ENCODE assay signal across 8 cellular contexts in the genomic region with DNA sequence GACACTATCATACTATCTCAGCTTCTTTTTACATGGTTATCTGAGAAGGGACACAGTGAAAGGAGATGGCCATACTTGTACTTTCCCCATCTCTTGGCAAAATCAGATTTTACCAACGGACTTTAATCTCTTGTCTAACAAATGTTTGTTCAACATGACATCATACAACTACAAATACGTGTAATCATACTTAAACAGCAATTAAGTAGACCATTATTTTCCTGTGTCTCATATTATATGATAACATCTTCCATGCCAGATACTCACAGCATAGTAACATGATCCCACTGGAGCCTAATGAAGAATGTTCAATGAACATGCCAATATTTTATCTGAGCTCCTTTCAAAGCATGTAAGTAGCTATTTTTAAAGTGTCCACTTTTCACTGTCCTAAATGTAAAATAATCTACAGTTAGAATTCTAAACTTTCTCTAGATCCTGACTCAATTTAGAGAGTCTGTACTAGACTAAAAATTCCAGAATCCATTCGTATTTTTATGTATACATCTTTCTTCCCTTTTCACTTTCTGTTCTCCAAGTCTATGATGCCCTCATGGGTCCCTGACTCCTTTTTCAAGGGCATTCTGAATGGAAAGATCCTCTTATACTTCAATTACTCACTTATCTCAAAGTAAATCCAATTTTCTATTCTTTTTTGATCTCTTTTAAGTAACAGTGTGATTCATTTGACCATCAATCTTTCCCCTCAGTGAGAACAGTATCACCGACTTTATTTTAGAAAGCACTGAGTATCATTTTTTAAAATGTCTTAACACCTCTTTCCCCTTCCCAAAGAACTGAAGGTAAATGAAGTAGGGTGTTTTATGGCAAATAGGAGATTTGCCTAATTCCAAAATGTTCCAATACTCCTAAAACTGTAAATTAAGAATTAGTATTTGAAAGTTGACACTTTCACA.
DNase-seq lines count a peak whose midpoint lies in the region; ATAC-seq and TF ChIP-seq lines count a peak whose summit lies in the region.

No MANE protein-coding gene starts in this region.

- peak overlapping the region; percentile 24 for H3K27ac ChIP-seq in cardiac muscle cell

- no peaks in the 10 kb centered on the region for H3K36me3 ChIP-seq in cardiac muscle cell

- H3K4me3 Mint-ChIP-seq in activated CD8-positive, alpha-beta memory T cell treated with anti-CD3 and anti-CD28 coated beads, Interleukin-2, amount 10 ng/mL, durations not matched to agents 7 days and 5 days: no peak overlapping the region
- H3K4me3 Mint-ChIP-seq in stimulated activated memory B cell treated with anti-CD40 and anti-IgM and Interleukin-4, amounts not matched to agents 10 μg/mL and 1 μg/mL and 100 μg/mL, for 72 hours: no peak overlapping the region

- H3K27me3 Mint-ChIP-seq in activated CD8-positive, alpha-beta memory T cell treated with anti-CD3 and anti-CD28 coated beads, Interleukin-2, amount 10 ng/mL, durations not matched to agents 7 days and 5 days: no peaks in the 10 kb centered on the region
- H3K27me3 Mint-ChIP-seq in stimulated activated memory B cell treated with anti-CD40 and anti-IgM and Interleukin-4, amounts not matched to agents 10 μg/mL and 1 μg/mL and 100 μg/mL, for 72 hours: no peaks in the 10 kb centered on the region

- H3K27me3 ChIP-seq in cardiac muscle cell: no peaks in the 10 kb centered on the region

- no peak overlapping the region for H3K4me3 ChIP-seq in cardiac muscle cell

- no peak for TF ChIP-seq CTCF in cardiac muscle cell (IDR thresholded peaks at IDR 0.05; ENCODE audit: low read depth, low read length)

- CTCF ChIA-PET in activated CD8-positive, alpha-beta memory T cell treated with anti-CD3 and anti-CD28 coated beads, Interleukin-2, amount 10 ng/mL, durations not matched to agents 7 days and 5 days (lab: Charles Lee): interaction anchor here (0.9 to 3.4 kb wide), 32 partner anchors 8 to 318 kb away, joined by 3 to 83 read pairs (median 4); a partner anchor contains a TSS

- no peak for ATAC-seq in activated CD8-positive, alpha-beta memory T cell treated with anti-CD3 and anti-CD28 coated beads, Interleukin-2, amount 10 ng/mL, durations not matched to agents 7 days and 5 days
- ATAC-seq in stimulated activated memory B cell treated with anti-CD40 and anti-IgM and Interleukin-4, amounts not matched to agents 10 μg/mL and 1 μg/mL and 100 μg/mL, for 72 hours: no peak
- ATAC-seq in GM19467 (IDR thresholded peaks at IDR 0.05; ENCODE audit: unreplicated experiment) (no peak), GM21576 (IDR thresholded peaks at IDR 0.05; ENCODE audit: unreplicated experiment) (no peak)

- H3K36me3 Mint-ChIP-seq in activated CD8-positive, alpha-beta memory T cell treated with anti-CD3 and anti-CD28 coated beads, Interleukin-2, amount 10 ng/mL, durations not matched to agents 7 days and 5 days: peaks cover 2% of the 10 kb centered on the region
- H3K36me3 Mint-ChIP-seq in stimulated activated memory B cell treated with anti-CD40 and anti-IgM and Interleukin-4, amounts not matched to agents 10 μg/mL and 1 μg/mL and 100 μg/mL, for 72 hours: no peaks in the 10 kb centered on the region

- peak overlapping the region; percentile 46 for H3K27ac Mint-ChIP-seq in activated CD8-positive, alpha-beta memory T cell treated with anti-CD3 and anti-CD28 coated beads, Interleukin-2, amount 10 ng/mL, durations not matched to agents 7 days and 5 days
- H3K27ac Mint-ChIP-seq in stimulated activated memory B cell treated with anti-CD40 and anti-IgM and Interleukin-4, amounts not matched to agents 10 μg/mL and 1 μg/mL and 100 μg/mL, for 72 hours: peak overlapping the region; percentile 64

- H3K9me3 ChIP-seq in cardiac muscle cell (ENCODE audit: low read depth): no peaks in the 10 kb centered on the region

- no peaks in the 10 kb centered on the region for H3K9me3 Mint-ChIP-seq in activated CD8-positive, alpha-beta memory T cell treated with anti-CD3 and anti-CD28 coated beads, Interleukin-2, amount 10 ng/mL, durations not matched to agents 7 days and 5 days (ENCODE audit: low read depth)
- no peaks in the 10 kb centered on the region for H3K9me3 Mint-ChIP-seq in stimulated activated memory B cell treated with anti-CD40 and anti-IgM and Interleukin-4, amounts not matched to agents 10 μg/mL and 1 μg/mL and 100 μg/mL, for 72 hours

- no peak for DNase-seq in activated CD8-positive, alpha-beta memory T cell treated with anti-CD3 and anti-CD28 coated beads, Interleukin-2, amount 10 ng/mL, durations not matched to agents 7 days and 5 days
- no peak for DNase-seq in activated CD8-positive, alpha-beta memory T cell treated with anti-CD3 and anti-CD28 coated beads for 24 hours
- DNase-seq in NCI-H2196 treated with DMSO at 0.1 percent for 48 hours (lab: John Stamatoyannopoulos, UW; ENCODE audit: unreplicated experiment) (peak; percentile 40), cardiac muscle cell (ENCODE audit: low read depth in 1 of 2, low spot score in 1 of 2) (no peak), NCI-H446 (lab: John Stamatoyannopoulos, UW) (no peak)

- H3K4me1 ChIP-seq in cardiac muscle cell (ENCODE audit: low read depth): peaks cover 7% of the 10 kb centered on the region

- H3K4me1 Mint-ChIP-seq in activated CD8-positive, alpha-beta memory T cell treated with anti-CD3 and anti-CD28 coated beads, Interleukin-2, amount 10 ng/mL, durations not matched to agents 7 days and 5 days: peaks cover 12% of the 10 kb centered on the region
- peaks cover 7% of the 10 kb centered on the region for H3K4me1 Mint-ChIP-seq in stimulated activated memory B cell treated with anti-CD40 and anti-IgM and Interleukin-4, amounts not matched to agents 10 μg/mL and 1 μg/mL and 100 μg/mL, for 72 hours
